Comparison of ENCODE assay signal across 34 cellular contexts in genomic region chr10:37623506-37623905, GRCh38.
"Had no signal": no experiment of that assay in that cellular context is flagged by ENCODE, and none has a peak within 500 bp of the region (broad histone marks: within the 10 kb centered on the region; RNA-seq: fewer than 3 reads in every experiment).

No MANE protein-coding gene starts in this region.

- H3K4me2 ChIP-seq: PC-9 had no signal

- ATAC-seq: Panc1, Right ventricle myocardium inferior, SK-N-SH treated with all-trans-retinoic acid at 6 μM for 48 hours had no signal

- H3K4me3 ChIP-seq: MG63, PC-9, SJCRH30, SK-N-MC had no signal

- H2AFZ ChIP-seq: PC-9 had no signal

- DNase-seq: Kasumi-1, MG63, NCI-H1048, NCI-H1092 treated with DMSO at 0.1 percent for 48 hours, NCI-H1105 treated with DMSO at 0.1 percent for 48 hours, NCI-H1417, NCI-H1436, NCI-H146, NCI-H1694, NCI-H187, NCI-H1930, NCI-H2029 treated with DMSO at 0.1 percent for 48 hours, NCI-H2081 treated with DMSO at 0.1 percent for 48 hours, NCI-H2107, NCI-H2171, NCI-H226, NCI-H446 treated with DMSO at 0.1 percent for 48 hours, NCI-H510A, NCI-H524, NCI-H526, NCI-H69, NCI-H748 treated with DMSO at 0.1 percent for 48 hours, NCI-H82, PC-9, SHP77, SIG-M5, SJCRH30, SW 1271 had no signal

- FAIRE-seq: RCC 7860 had no signal

- H3K4me1 ChIP-seq: SJCRH30 had no signal

- H3K27me3 ChIP-seq: MG63, SJCRH30 had no signal

- H3K9me3 ChIP-seq: MG63, SJCRH30 had no signal

- H3K36me3 ChIP-seq: MG63, SJCRH30 had no signal

- H3K27ac ChIP-seq: PC-9, RWPE1, SJCRH30, SK-N-MC had no signal
